ENCODE assay signal across 14 cellular contexts in genomic region chrX:15142084-15142715, GRCh38.
DNase-seq lines count a peak whose midpoint lies in the region; ATAC-seq, FAIRE-seq and TF ChIP-seq lines count a peak whose summit lies in the region.
"Had no signal": no experiment of that assay in that cellular context is flagged by ENCODE, and none has a peak within 500 bp of the region (broad histone marks: within the 10 kb centered on the region; RNA-seq: fewer than 3 reads in every experiment).

No MANE protein-coding gene starts in this region.

- no peak overlapping the region for H2BK12ac ChIP-seq in neuronal stem cell (ENCODE audit: low read length)

- no peak for TF ChIP-seq EP300 in GM12878 (IDR thresholded peaks at IDR 0.05; ENCODE audit: borderline replicate concordance in 1 of 2, control insufficient read depth in 1 of 2, low read depth in 2 of 2, low read length in 2 of 2)

- no peak overlapping the region for H3K4me3 ChIP-seq in GM12878
- H3K4me3 ChIP-seq in neuronal stem cell (ENCODE audit: low read length in 2 of 2), result no peak overlapping the region
- H3K4me3 ChIP-seq: ovary had no signal

- no peak overlapping the region for H3K4ac ChIP-seq in neuronal stem cell (ENCODE audit: low read length)

- ATAC-seq in GM12878, result peak; percentile 80

- H4K20me1 ChIP-seq in GM12878 (ENCODE audit: control insufficient read depth, insufficient read depth), result no peaks in the 10 kb centered on the region

- RAD21 ChIA-PET in GM12878 (lab: Charles Lee; ENCODE audit: unreplicated experiment), result interaction anchor here (0.5 to 3.7 kb wide), 12 partner anchors 9 to 1157 kb away, joined by 3 to 46 read pairs (median 5); partner anchors contain the start of gene GLRA2

- H4K91ac ChIP-seq in neuronal stem cell (ENCODE audit: low read depth, low read length, poor library complexity), result no peak overlapping the region

- no peak for TF ChIP-seq POLR2A in GM12878 (IDR thresholded peaks at IDR 0.05; ENCODE audit: low read depth, low read length)

- H3K27ac Mint-ChIP-seq in activated CD4-positive, alpha-beta T cell treated with anti-CD3 and anti-CD28 coated beads, Interleukin-2, amount 10 ng/mL, durations not matched to agents 24 days and 14 days, result peak overlapping the region; percentile 62
- H3K27ac Mint-ChIP-seq: mesothelial cell of epicardium had no signal

- H2AFZ ChIP-seq in GM12878 (ENCODE audit: control insufficient read depth, low read depth, low read length), result no peak overlapping the region
- peak overlapping the region; percentile 20 for H2AFZ ChIP-seq in neuronal stem cell (ENCODE audit: low read length)

- H3K9me3 ChIP-seq in GM12878 (replicated peaks; ENCODE audit: control insufficient read depth, insufficient read depth, low read length) (no peaks in the 10 kb centered on the region), neuronal stem cell (replicated peaks in 1 of 2; ENCODE audit: control insufficient read depth in 2 of 2, insufficient read depth in 1 of 2, low read depth in 1 of 2, low read length in 2 of 2) (no peaks in the 10 kb centered on the region)
- H3K9me3 ChIP-seq: ovary had no signal

- peak overlapping the region; percentile 69 for H3K4me3 Mint-ChIP-seq in activated CD4-positive, alpha-beta T cell treated with anti-CD3 and anti-CD28 coated beads, Interleukin-2, amount 10 ng/mL, durations not matched to agents 24 days and 14 days
- H3K4me3 Mint-ChIP-seq: mesothelial cell of epicardium had no signal

- no peak for TF ChIP-seq CTCF in GM12878 (IDR thresholded peaks at IDR 0.05 in 2 of 3, conservative IDR thresholded peaks at IDR 0.05 in 1 of 3; ENCODE audit: control insufficient read depth in 2 of 3, extremely low read depth in 1 of 3, insufficient read depth in 1 of 3, low read depth in 3 of 3, low read length in 3 of 3)

- no peak for FAIRE-seq in GM12878 (lab: Jason Lieb, UNC)
- FAIRE-seq: RCC 7860 had no signal

- H2BK120ac ChIP-seq in neuronal stem cell (ENCODE audit: low read depth, low read length), result no peak overlapping the region

- H3K4me2 ChIP-seq in GM12878 (ENCODE audit: control insufficient read depth, insufficient read depth) (no peak overlapping the region), neuronal stem cell (ENCODE audit: insufficient read depth, low read length, poor library complexity, severe bottlenecking) (no peak overlapping the region)

- H2BK15ac ChIP-seq in neuronal stem cell (ENCODE audit: low read length), result no peak overlapping the region

- no peaks in the 10 kb centered on the region for H3K4me1 ChIP-seq in GM12878 (ENCODE audit: control insufficient read depth, insufficient read depth, low read length)
- no peaks in the 10 kb centered on the region for H3K4me1 ChIP-seq in neuronal stem cell (ENCODE audit: control insufficient read depth in 2 of 2, insufficient read depth in 1 of 2, low read depth in 1 of 2, low read length in 2 of 2)

- H2AK5ac ChIP-seq in neuronal stem cell (ENCODE audit: low read depth, low read length), result no peak overlapping the region

- no peak overlapping the region for H3K14ac ChIP-seq in neuronal stem cell (ENCODE audit: low read length)

- H3K23ac ChIP-seq in neuronal stem cell (ENCODE audit: low read depth, low read length, poor library complexity), result no peak overlapping the region

- POLR2A ChIA-PET in GM12878 (lab: Charles Lee), result interaction anchor here (0.6 kb wide), 1 partner anchor 284 kb away, joined by 3 read pairs; no protein-coding TSS in a partner anchor

- SMC1A ChIA-PET in GM12878 (lab: Charles Lee; ENCODE audit: uncharacterized antibody, unreplicated experiment), result interaction anchor here (0.6 to 5.3 kb wide), 26 partner anchors 10 to 1103 kb away, joined by 3 to 38 read pairs (median 4); no protein-coding TSS in a partner anchor

- peak; percentile 62 for DNase-seq in activated CD4-positive, alpha-beta T cell treated with anti-CD3 and anti-CD28 coated beads, Interleukin-2, amount 10 ng/mL, durations not matched to agents 24 days and 14 days
- DNase-seq in activated CD4-positive, alpha-beta T cell treated with anti-CD3 and anti-CD28 coated beads, Interleukin-2, amount 50 U/mL, for 1 hour, result no peak
- DNase-seq in M059J (ENCODE audit: low read depth) (peak; percentile 45), GM12878 (ENCODE audit: low read depth, low spot score) (no peak), neuronal stem cell (ENCODE audit: low spot score) (no peak), NCI-H146 (lab: John Stamatoyannopoulos, UW) (no peak), ACHN (no peak), NCI-H2081 treated with DMSO at 0.1 percent for 48 hours (lab: John Stamatoyannopoulos, UW) (no peak)
- DNase-seq: NCI-H1105; NCI-H510A treated with DMSO at 0.1 percent for 48 hours; ovary; stimulated activated CD4-positive, alpha-beta T cell treated with anti-CD3 and anti-CD28 coated beads, Interleukin-12 subunit alpha, Interleukin-12 subunit beta, amount 100 ng/mL, for 4 hours had no signal

- H3K4me1 Mint-ChIP-seq in activated CD4-positive, alpha-beta T cell treated with anti-CD3 and anti-CD28 coated beads, Interleukin-2, amount 10 ng/mL, durations not matched to agents 24 days and 14 days, result peaks cover 13% of the 10 kb centered on the region

- H3K36me3 ChIP-seq in GM12878 (ENCODE audit: control insufficient read depth in 2 of 2, insufficient read depth in 2 of 2, low read length in 1 of 2) (no peaks in the 10 kb centered on the region), neuronal stem cell (replicated peaks in 1 of 2; ENCODE audit: control insufficient read depth in 2 of 2, insufficient read depth in 2 of 2, low read length in 2 of 2) (no peaks in the 10 kb centered on the region)
- H3K36me3 ChIP-seq: ovary had no signal

- H3K79me2 ChIP-seq in GM12878 (ENCODE audit: control insufficient read depth, insufficient read depth, low read length), result no peaks in the 10 kb centered on the region

- H3K18ac ChIP-seq in neuronal stem cell (ENCODE audit: low read length), result no peak overlapping the region

- H3K9ac ChIP-seq in GM12878 (ENCODE audit: control insufficient read depth, insufficient read depth, low read length) (no peak overlapping the region), neuronal stem cell (ENCODE audit: low read depth, low read length, poor library complexity) (no peak overlapping the region)

- CTCF ChIA-PET in GM12878 (lab: Yijun Ruan, JAX), result interaction anchor here (0.6 to 5.3 kb wide), 20 partner anchors 12 to 1103 kb away, joined by 3 to 45 read pairs (median 6); partner anchors contain the start of gene GLRA2

- H3K36me3 Mint-ChIP-seq in activated CD4-positive, alpha-beta T cell treated with anti-CD3 and anti-CD28 coated beads, Interleukin-2, amount 10 ng/mL, durations not matched to agents 24 days and 14 days (ENCODE audit: low read depth), result no peaks in the 10 kb centered on the region
- H3K36me3 Mint-ChIP-seq: mesothelial cell of epicardium had no signal

- H3K27ac ChIP-seq in GM12878 (ENCODE audit: control insufficient read depth, insufficient read depth), result no peak overlapping the region
- H3K27ac ChIP-seq in neuronal stem cell (replicated peaks; ENCODE audit: low read length), result no peak overlapping the region
- H3K27ac ChIP-seq: ovary had no signal

- WGBS in GM12878 (ENCODE audit: insufficient coverage, insufficient replicate concordance, low lambda C conversion rate, missing lambda C conversion rate), result 68% methylated on average over 8 of the region's 8 CpGs
- no CpG with 5 or more reads among the region's 8 CpGs for WGBS in neuronal stem cell (ENCODE audit: extremely low coverage in 2 of 2, insufficient read length in 2 of 2, insufficient replicate concordance in 1 of 2), 2 donors

- TF ChIP-seq RAD21 in GM12878 (IDR thresholded peaks at IDR 0.05; ENCODE audit: insufficient read depth, low read depth, low read length), result no peak

- no peak overlapping the region for H2BK5ac ChIP-seq in neuronal stem cell (ENCODE audit: low read length)

- H3K9me3 Mint-ChIP-seq in activated CD4-positive, alpha-beta T cell treated with anti-CD3 and anti-CD28 coated beads, Interleukin-2, amount 10 ng/mL, durations not matched to agents 24 days and 14 days, result no peaks in the 10 kb centered on the region

- intact Hi-C loops in activated CD4-positive, alpha-beta T cell treated with anti-CD3 and anti-CD28 coated beads, Interleukin-2, amount 10 ng/mL, durations not matched to agents 24 days and 14 days (cut with micrococcal nuclease), result loop anchor here (2.0 to 5.0 kb wide), 3 partner anchors 35 to 1047 kb away; no protein-coding TSS in a partner anchor
- intact Hi-C loops in GM12878 (cut with micrococcal nuclease; ENCODE audit: unreplicated experiment), result loop anchor here (2.0 to 10.0 kb wide), 3 partner anchors 101 to 447 kb away; partner anchors contain the start of genes FANCB and MOSPD2

- no peak overlapping the region for H4K8ac ChIP-seq in neuronal stem cell (ENCODE audit: low read depth, low read length)

- no TSS peak for BruUV-seq in GM12878 (replicated peaks; lab: Mats Ljungman, UMichigan)

- H3K27me3 Mint-ChIP-seq in activated CD4-positive, alpha-beta T cell treated with anti-CD3 and anti-CD28 coated beads, Interleukin-2, amount 10 ng/mL, durations not matched to agents 24 days and 14 days, result peaks cover 3% of the 10 kb centered on the region

- H3K27me3 ChIP-seq in GM12878 (replicated peaks in 1 of 2; ENCODE audit: control insufficient read depth in 2 of 2, insufficient read depth in 2 of 2, low read length in 1 of 2) (no peaks in the 10 kb centered on the region; a peak in 1 of 4 replicates), neuronal stem cell (ENCODE audit: control insufficient read depth in 3 of 3, insufficient read depth in 3 of 3, low read depth in 1 of 3, low read length in 3 of 3) (no peaks in the 10 kb centered on the region)
- H3K27me3 ChIP-seq: ovary had no signal

- in situ Hi-C loops in GM12878 (cut with MboI) (loop anchor here (10.0 kb wide), 2 partner anchors 1047 to 1107 kb away; no protein-coding TSS in a partner anchor), ACHN (cut with HindIII; ENCODE audit: low pct_ligation_motif_present, low pct_unique_long_range_greater_than_20kb, low sequenced_read_pairs) (no loop called here)

- H3K79me1 ChIP-seq in neuronal stem cell (ENCODE audit: low read depth, low read length), result no peaks in the 10 kb centered on the region

TF ChIP-seq in GM12878, 131 proteins besides CTCF, POLR2A, EP300 and RAD21 (continues in another document):
- TF ChIP-seq ZNF24 (IDR thresholded peaks at IDR 0.05), result no peak
- TF ChIP-seq EED (IDR thresholded peaks at IDR 0.05; ENCODE audit: low read depth), result no peak
- no peak for TF ChIP-seq SP1 (IDR thresholded peaks at IDR 0.05; ENCODE audit: low read depth, low read length)
- TF ChIP-seq HDAC2 (IDR thresholded peaks at IDR 0.05), result no peak
- TF ChIP-seq MTA2 (IDR thresholded peaks at IDR 0.05; ENCODE audit: low read depth), result 0 out of 2 replicates have a peak, but pooled peaks have one; percentile 18
- TF ChIP-seq ATF7 (IDR thresholded peaks at IDR 0.05; ENCODE audit: low read depth), result 0 out of 2 replicates have a peak, but pooled peaks have one; percentile 29
- no peak for TF ChIP-seq SIX5 (IDR thresholded peaks at IDR 0.05; ENCODE audit: low read depth, low read length, severe bottlenecking)

Comparison
In these comparisons a context has a peak if more than half of its experiments do, and no peak if none do; other contexts are left out.
1. DNase-seq: peak in activated CD4-positive, alpha-beta T cell treated with anti-CD3 and anti-CD28 coated beads, Interleukin-2, amount 10 ng/mL, durations not matched to agents 24 days and 14 days (single experiment) and M059J (single experiment); none in activated CD4-positive, alpha-beta T cell treated with anti-CD3 and anti-CD28 coated beads, Interleukin-2, amount 50 U/mL, for 1 hour (single experiment), GM12878 (single experiment), neuronal stem cell (single experiment), NCI-H146 (single experiment), ACHN (single experiment) and NCI-H2081 treated with DMSO at 0.1 percent for 48 hours (single experiment).